26 cellular contexts compared by ENCODE assay signal in genomic region chrX:542179-542578, GRCh38.
"Had no signal": no experiment of that assay in that cellular context is flagged by ENCODE, and none has a peak within 500 bp of the region (broad histone marks: within the 10 kb centered on the region; RNA-seq: fewer than 3 reads in every experiment).

No MANE protein-coding gene starts in this region.

- ATAC-seq: activated CD4-positive, CD25-positive, alpha-beta regulatory T cell treated with anti-CD3 and anti-CD28 coated beads, Interleukin-2, amount 50 U/mL, for 24 hours; activated CD8-positive, alpha-beta T cell treated with anti-CD3 and anti-CD28 coated beads for 36 hours; activated T-cell treated with anti-CD3 and anti-CD28 coated beads, Interleukin-2, amount 50 U/mL, for 4 hours; esophagus mucosa; T-helper 17 cell had no signal

- DNase-seq: activated B cell treated with CpG ODN at 0.5 μM for 24 hours; activated CD4-positive, alpha-beta T cell treated with anti-CD3 and anti-CD28 coated beads for 48 hours; activated CD4-positive, alpha-beta T cell treated with anti-CD3 and anti-CD28 coated beads, Interleukin-2, amount 50 U/mL, for 1 hour; activated CD4-positive, alpha-beta T cell treated with anti-CD3 and anti-CD28 coated beads, Interleukin-2, amount 50 U/mL, for 48 hours; activated CD8-positive, alpha-beta memory T cell treated with anti-CD3 and anti-CD28 coated beads for 24 hours; activated CD8-positive, alpha-beta T cell treated with anti-CD3 and anti-CD28 coated beads for 36 hours; activated effector memory CD4-positive, alpha-beta T cell treated with Interleukin-2 at 50 U/mL for 16 hours; activated gamma-delta T cell treated with Interleukin-2 at 50 U/mL for 16 hours; activated naive CD4-positive, alpha-beta T cell treated with anti-CD3 and anti-CD28 coated beads, Interleukin-2, amount 50 U/mL, for 16 hours; activated naive CD4-positive, alpha-beta T cell treated with Interleukin-2 at 50 U/mL for 16 hours; activated T-cell treated with anti-CD3 and anti-CD28 coated beads, Interleukin-2, amount 50 U/mL, for 4 hours; amniotic stem cell; central memory CD4-positive, alpha-beta T cell; cerebellar nuclear complex; colonic mucosa; effector memory CD4-positive, alpha-beta T cell; endodermal cell; T-helper 17 cell; T1000; WERI-Rb-1 had no signal

- H3K4me3 ChIP-seq: ascending aorta, breast epithelium, cardiac muscle cell, colonic mucosa had no signal

- H3K4me1 ChIP-seq: ascending aorta, breast epithelium, colonic mucosa had no signal

- H3K36me3 ChIP-seq: ascending aorta, breast epithelium, cardiac muscle cell, colonic mucosa, WERI-Rb-1 had no signal

- FAIRE-seq: frontal cortex had no signal

- H3K9me3 ChIP-seq: ascending aorta, colonic mucosa had no signal

- H3K27me3 ChIP-seq: ascending aorta, cardiac muscle cell, colonic mucosa had no signal

- H3K27ac ChIP-seq: ascending aorta, breast epithelium, cardiac muscle cell, colonic mucosa, WERI-Rb-1 had no signal
